Comparison of ENCODE assay signal across 17 cellular contexts in genomic region chr2:162021659-162022058, GRCh38.
"Had no signal": no experiment of that assay in that cellular context is flagged by ENCODE, and none has a peak within 500 bp of the region (broad histone marks: within the 10 kb centered on the region; RNA-seq: fewer than 3 reads in every experiment).

No MANE protein-coding gene starts in this region.

- DNase-seq: activated gamma-delta T cell treated with Interleukin-2 at 50 U/mL for 16 hours; central memory CD4-positive, alpha-beta T cell; colonic mucosa; hippocampal formation; mammary epithelial cell; naive B cell; nucleus accumbens; stimulated activated CD4-positive, alpha-beta T cell treated with anti-CD3 and anti-CD28 coated beads, Interleukin-15, amount 100 ng/mL, for 24 hours; stimulated activated CD4-positive, alpha-beta T cell treated with anti-CD3 and anti-CD28 coated beads, Interleukin-4, amount 100 ng/mL, for 1 hour; stimulated activated naive B cell treated with anti-CD40 and anti-IgM and Interleukin-4, amounts not matched to agents 10 μg/mL and 1 μg/mL and 100 μg/mL, for 72 hours; substantia nigra; SW 1271; T1000; trophoblast cell had no signal

- H3K27ac Mint-ChIP-seq: stimulated activated naive B cell treated with anti-CD40 and anti-IgM and Interleukin-4, amounts not matched to agents 10 μg/mL and 1 μg/mL and 100 μg/mL, for 72 hours had no signal

- H3K4me1 ChIP-seq: colonic mucosa had no signal

- H3K4me3 ChIP-seq: colonic mucosa, esophagus muscularis mucosa, skin epidermis had no signal

- H3K36me3 Mint-ChIP-seq: naive B cell; stimulated activated naive B cell treated with anti-CD40 and anti-IgM and Interleukin-4, amounts not matched to agents 10 μg/mL and 1 μg/mL and 100 μg/mL, for 72 hours had no signal

- H3K9me3 ChIP-seq: colonic mucosa, esophagus muscularis mucosa had no signal

- H3K4me3 Mint-ChIP-seq: naive B cell; stimulated activated naive B cell treated with anti-CD40 and anti-IgM and Interleukin-4, amounts not matched to agents 10 μg/mL and 1 μg/mL and 100 μg/mL, for 72 hours had no signal

- H3K9me3 Mint-ChIP-seq: naive B cell; stimulated activated naive B cell treated with anti-CD40 and anti-IgM and Interleukin-4, amounts not matched to agents 10 μg/mL and 1 μg/mL and 100 μg/mL, for 72 hours had no signal

- H3K4me1 Mint-ChIP-seq: naive B cell; stimulated activated naive B cell treated with anti-CD40 and anti-IgM and Interleukin-4, amounts not matched to agents 10 μg/mL and 1 μg/mL and 100 μg/mL, for 72 hours had no signal

- H3K36me3 ChIP-seq: colonic mucosa had no signal

- H3K27ac ChIP-seq: colonic mucosa, esophagus muscularis mucosa, skin epidermis had no signal

- H3K27me3 ChIP-seq: colonic mucosa, esophagus muscularis mucosa had no signal

- ATAC-seq: activated CD4-positive, CD25-positive, alpha-beta regulatory T cell treated with anti-CD3 and anti-CD28 coated beads, Interleukin-2, amount 50 U/mL, for 24 hours; stimulated activated naive B cell treated with anti-CD40 and anti-IgM and Interleukin-4, amounts not matched to agents 10 μg/mL and 1 μg/mL and 100 μg/mL, for 72 hours had no signal
